In genomic region chr6:90178294-90178678, GRCh38 we compare ENCODE assay signal across 15 cellular contexts.
A peak's percentile ranks its signal among the peaks of the same experiment; 100 is the strongest.
DNase-seq lines count a peak whose midpoint lies in the region; ATAC-seq and TF ChIP-seq lines count a peak whose summit lies in the region.
"Had no signal": no experiment of that assay in that cellular context is flagged by ENCODE, and none has a peak within 500 bp of the region (broad histone marks: within the 10 kb centered on the region; RNA-seq: fewer than 3 reads in every experiment).

No MANE protein-coding gene starts in this region.

- H3K4me3 ChIP-seq in BLaER1 treated with 17β-estradiol and CSF1 and Interleukin-3, amounts not matched to agents 10 nM and 100 nM = no peak overlapping the region
- H3K4me3 ChIP-seq in DOHH2 (ENCODE audit: low read length) = peak overlapping the region; percentile 8; the same call in 1 of the 2 replicates
- H3K4me3 ChIP-seq in uterus = no peak overlapping the region
- H3K4me3 ChIP-seq: GM12878, right lobe of liver had no signal

- peak overlapping the region; percentile 7 for H3K4me3 Mint-ChIP-seq in central memory CD8-positive, alpha-beta T cell
- peak overlapping the region; percentile 76 for H3K4me3 Mint-ChIP-seq in natural killer cell

- peaks cover 0 to 57% (median 0%) of the 10 kb centered on the region in 11 experiments; a peak in 2 of 22 replicates for H4K20me1 ChIP-seq in BLaER1 treated with 17β-estradiol and CSF1 and Interleukin-3, amounts not matched to agents 10 nM and 100 nM
- H4K20me1 ChIP-seq in DOHH2 (ENCODE audit: control insufficient read depth, insufficient read depth, low read depth, low read length) = peaks cover 56% of the 10 kb centered on the region

- peaks cover 99% of the 10 kb centered on the region for H3K79me2 ChIP-seq in DOHH2 (ENCODE audit: control insufficient read depth, low read length)

- peaks cover 0 to 25% (median 0%) of the 10 kb centered on the region in 11 experiments; a peak in 4 of 22 replicates for H3K36me3 ChIP-seq in BLaER1 treated with 17β-estradiol and CSF1 and Interleukin-3, amounts not matched to agents 10 nM and 100 nM
- H3K36me3 ChIP-seq in DOHH2 (ENCODE audit: control insufficient read depth, low read length) = peaks cover 92% of the 10 kb centered on the region
- no peaks in the 10 kb centered on the region for H3K36me3 ChIP-seq in uterus
- H3K36me3 ChIP-seq: right lobe of liver had no signal

- TF ChIP-seq POLR2A in uterus (IDR thresholded peaks at IDR 0.05) = no peak

- H3K9me3 ChIP-seq in BLaER1 treated with 17β-estradiol and CSF1 and Interleukin-3, amounts not matched to agents 10 nM and 100 nM (replicated peaks in 1 of 11) = peaks cover 0 to 6% (median 0%) of the 10 kb centered on the region in 11 experiments; a peak in 5 of 22 replicates
- H3K9me3 ChIP-seq in DOHH2 (ENCODE audit: control insufficient read depth, insufficient read depth, low read length) (no peaks in the 10 kb centered on the region), uterus (no peaks in the 10 kb centered on the region)
- H3K9me3 ChIP-seq: right lobe of liver had no signal

- TF ChIP-seq CTCF in DOHH2 (IDR thresholded peaks at IDR 0.05; ENCODE audit: low read depth, low read length, poor library complexity, severe bottlenecking) = no peak
- no peak for TF ChIP-seq CTCF in natural killer cell (IDR thresholded peaks at IDR 0.05)
- TF ChIP-seq CTCF in uterus (IDR thresholded peaks at IDR 0.05) = no peak

- ATAC-seq in central memory CD8-positive, alpha-beta T cell (replicated peaks; ENCODE audit: extremely low read depth, poor library complexity, severe bottlenecking) = no peak
- ATAC-seq in natural killer cell = peak in 1 of 3 donors; percentile 23
- ATAC-seq in HG03135 (IDR thresholded peaks at IDR 0.05; ENCODE audit: unreplicated experiment) = no peak
- ATAC-seq: GM12878, Panc1, right lobe of liver had no signal

- peak overlapping the region; percentile 20 to 71 (median 59); a peak in 18 of 22 replicates for H3K4me2 ChIP-seq in BLaER1 treated with 17β-estradiol and CSF1 and Interleukin-3, amounts not matched to agents 10 nM and 100 nM
- H3K4me2 ChIP-seq in DOHH2 (ENCODE audit: low read length) = peak overlapping the region; percentile 37

- H3K27me3 Mint-ChIP-seq in central memory CD8-positive, alpha-beta T cell = no peaks in the 10 kb centered on the region
- no peaks in the 10 kb centered on the region for H3K27me3 Mint-ChIP-seq in natural killer cell (ENCODE audit: low read depth in 2 of 2)

- no peaks in the 10 kb centered on the region for H3K27me3 ChIP-seq in BLaER1 treated with 17β-estradiol and CSF1 and Interleukin-3, amounts not matched to agents 10 nM and 100 nM
- H3K27me3 ChIP-seq in DOHH2 (ENCODE audit: control insufficient read depth, low read length) (no peaks in the 10 kb centered on the region), uterus (no peaks in the 10 kb centered on the region)
- H3K27me3 ChIP-seq: right lobe of liver had no signal

- H3K9me3 Mint-ChIP-seq in central memory CD8-positive, alpha-beta T cell = no peaks in the 10 kb centered on the region
- no peaks in the 10 kb centered on the region for H3K9me3 Mint-ChIP-seq in natural killer cell

- H3K9me2 ChIP-seq in DOHH2 (replicated peaks; ENCODE audit: control insufficient read depth, low read length) = no peaks in the 10 kb centered on the region

- peak overlapping the region in 5 of 11 experiments; percentile 33 to 62 (median 35); a peak in 10 of 22 replicates for H3K27ac ChIP-seq in BLaER1 treated with 17β-estradiol and CSF1 and Interleukin-3, amounts not matched to agents 10 nM and 100 nM
- H3K27ac ChIP-seq in DOHH2 (ENCODE audit: low read depth, low read length) (peak overlapping the region; percentile 12), uterus (peak overlapping the region in 1 of 2 donors; percentile 25)
- H3K27ac ChIP-seq: right lobe of liver had no signal

- peaks cover 12% of the 10 kb centered on the region for H3K4me1 Mint-ChIP-seq in central memory CD8-positive, alpha-beta T cell
- peaks cover 27 to 39% of the 10 kb centered on the region in 2 donors for H3K4me1 Mint-ChIP-seq in natural killer cell

- peaks cover 61% of the 10 kb centered on the region for H3F3A ChIP-seq in DOHH2 (ENCODE audit: control insufficient read depth, insufficient read depth)

- intact Hi-C loops in natural killer cell (cut with micrococcal nuclease) (loop anchor here (5.0 kb wide), 3 partner anchors 66 to 96 kb away; no protein-coding TSS in a partner anchor), uterus (cut with DNase I; ENCODE audit: low total_unique reads) (no loop called here)

- peak overlapping the region in 4 of 11 experiments; percentile 16 to 38 (median 19); a peak in 2 of 22 replicates for H3K9ac ChIP-seq in BLaER1 treated with 17β-estradiol and CSF1 and Interleukin-3, amounts not matched to agents 10 nM and 100 nM

- no peak overlapping the region for H3K27ac Mint-ChIP-seq in central memory CD8-positive, alpha-beta T cell (ENCODE audit: low read depth)
- peak overlapping the region; percentile 85 to 92 for H3K27ac Mint-ChIP-seq in natural killer cell

- peaks cover 30 to 44% (median 37%) of the 10 kb centered on the region in 10 experiments for H3K4me1 ChIP-seq in BLaER1 treated with 17β-estradiol and CSF1 and Interleukin-3, amounts not matched to agents 10 nM and 100 nM
- H3K4me1 ChIP-seq in DOHH2 (ENCODE audit: control insufficient read depth, low read length) (peaks cover 91% of the 10 kb centered on the region), uterus (no peaks in the 10 kb centered on the region)

- DNase-seq in central memory CD8-positive, alpha-beta T cell (ENCODE audit: low spot score in 2 of 2) = no peak
- DNase-seq in natural killer cell (no peak), NCI-H526 treated with DMSO at 0.1 percent for 48 hours (lab: John Stamatoyannopoulos, UW) (no peak), uterus (no peak), RKO (ENCODE audit: low spot score) (no peak)
- DNase-seq: effector CD8-positive, alpha-beta T cell; HCEC 1CT; mammary epithelial cell; NCI-H2029; right lobe of liver had no signal

- no peaks in the 10 kb centered on the region for H3K36me3 Mint-ChIP-seq in central memory CD8-positive, alpha-beta T cell (ENCODE audit: insufficient read depth)
- no peaks in the 10 kb centered on the region for H3K36me3 Mint-ChIP-seq in natural killer cell
